22 cellular contexts compared by ENCODE assay signal in genomic region chr3:188465311-188465710, GRCh38.
"Had no signal": no experiment of that assay in that cellular context is flagged by ENCODE, and none has a peak within 500 bp of the region (broad histone marks: within the 10 kb centered on the region; RNA-seq: fewer than 3 reads in every experiment).

No MANE protein-coding gene starts in this region.

- H3K4me1 Mint-ChIP-seq: activated CD4-positive, alpha-beta T cell treated with anti-CD3 and anti-CD28 coated beads, Interleukin-2, amount 10 ng/mL, durations not matched to agents 7 days and 5 days; activated naive CD4-positive, alpha-beta T cell treated with anti-CD3 and anti-CD28 coated beads, Interleukin-2, amount 10 ng/mL, durations not matched to agents 7 days and 5 days; stimulated activated effector memory CD8-positive, alpha-beta T cell treated with anti-CD3 and anti-CD28 coated beads, Interleukin-12 subunit alpha, Interleukin-12 subunit beta, amount 100 ng/mL, for 72 hours had no signal

- H3K4me3 Mint-ChIP-seq: activated CD4-positive, alpha-beta T cell treated with anti-CD3 and anti-CD28 coated beads, Interleukin-2, amount 10 ng/mL, durations not matched to agents 7 days and 5 days; activated naive CD4-positive, alpha-beta T cell treated with anti-CD3 and anti-CD28 coated beads, Interleukin-2, amount 10 ng/mL, durations not matched to agents 7 days and 5 days; activated naive CD8-positive, alpha-beta T cell treated with anti-CD3 and anti-CD28 coated beads, Interleukin-2, amount 50 U/mL, for 24 hours; naive thymus-derived CD4-positive, alpha-beta T cell; stimulated activated effector memory CD8-positive, alpha-beta T cell treated with anti-CD3 and anti-CD28 coated beads, Interleukin-12 subunit alpha, Interleukin-12 subunit beta, amount 100 ng/mL, for 72 hours had no signal

- H3K27me3 ChIP-seq: ascending aorta, cardiac muscle cell, pancreas, right lobe of liver, stomach, upper lobe of left lung had no signal

- H3K9me3 ChIP-seq: ascending aorta, left ventricle myocardium inferior, pancreas, right lobe of liver, stomach, upper lobe of left lung had no signal

- H3K4me3 ChIP-seq: ascending aorta, cardiac muscle cell, left ventricle myocardium inferior, pancreas, right lobe of liver, smooth muscle cell, stomach, upper lobe of left lung had no signal

- H3K27ac ChIP-seq: ascending aorta, cardiac muscle cell, epithelial cell of prostate, left ventricle myocardium inferior, pancreas, right lobe of liver, upper lobe of left lung had no signal

- H3K9me3 Mint-ChIP-seq: activated naive CD4-positive, alpha-beta T cell treated with anti-CD3 and anti-CD28 coated beads, Interleukin-2, amount 10 ng/mL, durations not matched to agents 7 days and 5 days; stimulated activated effector memory CD8-positive, alpha-beta T cell treated with anti-CD3 and anti-CD28 coated beads, Interleukin-12 subunit alpha, Interleukin-12 subunit beta, amount 100 ng/mL, for 72 hours had no signal

- H3K27me3 Mint-ChIP-seq: activated CD4-positive, alpha-beta T cell treated with anti-CD3 and anti-CD28 coated beads, Interleukin-2, amount 10 ng/mL, durations not matched to agents 7 days and 5 days; activated naive CD4-positive, alpha-beta T cell treated with anti-CD3 and anti-CD28 coated beads, Interleukin-2, amount 10 ng/mL, durations not matched to agents 7 days and 5 days; activated naive CD8-positive, alpha-beta T cell treated with anti-CD3 and anti-CD28 coated beads, Interleukin-2, amount 50 U/mL, for 24 hours; naive thymus-derived CD4-positive, alpha-beta T cell had no signal

- FAIRE-seq: frontal cortex, pancreas had no signal

- H3K36me3 ChIP-seq: ascending aorta, cardiac muscle cell, left ventricle myocardium inferior, pancreas, right lobe of liver, stomach, upper lobe of left lung had no signal

- H3K4me2 ChIP-seq: smooth muscle cell had no signal

- H3K27ac Mint-ChIP-seq: activated CD4-positive, alpha-beta T cell treated with anti-CD3 and anti-CD28 coated beads, Interleukin-2, amount 10 ng/mL, durations not matched to agents 7 days and 5 days; activated naive CD4-positive, alpha-beta T cell treated with anti-CD3 and anti-CD28 coated beads, Interleukin-2, amount 10 ng/mL, durations not matched to agents 7 days and 5 days; activated naive CD8-positive, alpha-beta T cell treated with anti-CD3 and anti-CD28 coated beads, Interleukin-2, amount 50 U/mL, for 24 hours; stimulated activated effector memory CD8-positive, alpha-beta T cell treated with anti-CD3 and anti-CD28 coated beads, Interleukin-12 subunit alpha, Interleukin-12 subunit beta, amount 100 ng/mL, for 72 hours had no signal

- H3K36me3 Mint-ChIP-seq: stimulated activated effector memory CD8-positive, alpha-beta T cell treated with anti-CD3 and anti-CD28 coated beads, Interleukin-12 subunit alpha, Interleukin-12 subunit beta, amount 100 ng/mL, for 72 hours had no signal

- DNase-seq: activated CD4-positive, alpha-beta T cell treated with anti-CD3 and anti-CD28 coated beads, Interleukin-2, amount 10 ng/mL, durations not matched to agents 7 days and 5 days; activated CD8-positive, alpha-beta memory T cell treated with anti-CD3 and anti-CD28 coated beads, Interleukin-2, amount 50 U/mL, for 4 hours; activated effector memory CD4-positive, alpha-beta T cell treated with Interleukin-2 at 50 U/mL for 16 hours; activated naive CD4-positive, alpha-beta T cell treated with anti-CD3 and anti-CD28 coated beads, Interleukin-2, amount 10 ng/mL, durations not matched to agents 7 days and 5 days; activated naive CD8-positive, alpha-beta T cell treated with anti-CD3 and anti-CD28 coated beads, Interleukin-2, amount 50 U/mL, for 24 hours; activated T-cell treated with anti-CD3 and anti-CD28 coated beads, Interleukin-2, amount 50 U/mL, for 48 hours; head of caudate nucleus; kidney glomerular epithelial cell; left ventricle myocardium inferior; mesendoderm; naive thymus-derived CD4-positive, alpha-beta T cell; pancreas; right lobe of liver; stimulated activated CD4-positive, alpha-beta T cell treated with anti-CD3 and anti-CD28 coated beads, Interleukin-4, amount 100 ng/mL, for 24 hours; stomach; upper lobe of left lung had no signal
